ENCODE assay signal across 23 cellular contexts in genomic region chr4:168693750-168694470, GRCh38.
DNase-seq lines count a peak whose midpoint lies in the region; ATAC-seq and TF ChIP-seq lines count a peak whose summit lies in the region.
"Had no signal": no experiment of that assay in that cellular context is flagged by ENCODE, and none has a peak within 500 bp of the region (broad histone marks: within the 10 kb centered on the region; RNA-seq: fewer than 3 reads in every experiment).

No MANE protein-coding gene starts in this region.

- DNase-seq in GM23248: peak; percentile 58
- no peak for DNase-seq in WTC11 (ENCODE audit: low spot score)
- DNase-seq in fibroblast of peridontal ligament (ENCODE audit: extremely low read depth): peak; percentile 27
- DNase-seq in prostate gland (ENCODE audit: low spot score): no peak
- no peak for DNase-seq in globus pallidus (ENCODE audit: low spot score)
- no peak for DNase-seq in NCI-H2029 (lab: John Stamatoyannopoulos, UW)
- DNase-seq in occipital lobe (lab: John Stamatoyannopoulos, UW): no peak
- no peak for DNase-seq in stimulated activated CD4-positive, alpha-beta T cell treated with anti-CD3 and anti-CD28 coated beads, Interleukin-15, amount 100 ng/mL, for 24 hours
- DNase-seq: activated CD4-positive, alpha-beta T cell treated with anti-CD3 and anti-CD28 coated beads for 4 hours; activated naive CD4-positive, alpha-beta T cell; CD8-positive, alpha-beta T cell; cortex of kidney; DND-41; GOT3; hippocampal formation; kidney; MV-4-11; NCI-H2029 treated with DMSO at 0.1 percent for 48 hours; NCI-H510A treated with DMSO at 0.1 percent for 48 hours; nucleus accumbens; stimulated activated naive B cell treated with anti-CD40 and anti-IgM and Interleukin-4, amounts not matched to agents 10 μg/mL and 1 μg/mL and 100 μg/mL, for 72 hours; upper lobe of left lung had no signal

- H4K20me1 ChIP-seq in GM23248 (ENCODE audit: insufficient read depth): no peaks in the 10 kb centered on the region

- no peaks in the 10 kb centered on the region for H3K9me3 Mint-ChIP-seq in WTC11
- H3K9me3 Mint-ChIP-seq: CD8-positive, alpha-beta T cell; stimulated activated naive B cell treated with anti-CD40 and anti-IgM and Interleukin-4, amounts not matched to agents 10 μg/mL and 1 μg/mL and 100 μg/mL, for 72 hours had no signal

- H3K4me3 Mint-ChIP-seq in WTC11: no peak overlapping the region
- H3K4me3 Mint-ChIP-seq: CD8-positive, alpha-beta T cell; stimulated activated naive B cell treated with anti-CD40 and anti-IgM and Interleukin-4, amounts not matched to agents 10 μg/mL and 1 μg/mL and 100 μg/mL, for 72 hours had no signal

- no peak for TF ChIP-seq POLR2A in prostate gland (IDR thresholded peaks at IDR 0.05)

- H3K9me3 ChIP-seq in GM23248 (ENCODE audit: low read depth): no peaks in the 10 kb centered on the region
- no peaks in the 10 kb centered on the region for H3K9me3 ChIP-seq in prostate gland
- H3K9me3 ChIP-seq: upper lobe of left lung had no signal

- peak overlapping the region; percentile 15; the same call in 1 of the 2 replicates for H3K4me3 ChIP-seq in GM23248
- no peak overlapping the region for H3K4me3 ChIP-seq in prostate gland
- H3K4me3 ChIP-seq: SK-N-MC, upper lobe of left lung had no signal

- in situ Hi-C loops in GM23248 (cut with MboI): loop anchor here (25.0 kb wide), 1 partner anchor 507 kb away; no protein-coding TSS in a partner anchor

- 20 to 27% methylated on average over 8 of the region's 8 CpGs for WGBS in GM23248 (ENCODE audit: low coverage in 1 of 2, low lambda C conversion rate in 2 of 2, missing lambda C conversion rate in 2 of 2), 2 experiments
- 27% methylated on average over 8 of the region's 8 CpGs for WGBS in prostate gland

- no peak for TF ChIP-seq CTCF in WTC11 (IDR thresholded peaks at IDR 0.05)
- no peak for TF ChIP-seq CTCF in prostate gland (IDR thresholded peaks at IDR 0.05)

- POLR2A ChIA-PET in WTC11 (lab: Charles Lee): no interaction called here

- H3K4me2 ChIP-seq in GM23248 (ENCODE audit: unreplicated experiment): peak overlapping the region; percentile 19

- H3K36me3 Mint-ChIP-seq in WTC11: no peaks in the 10 kb centered on the region
- H3K36me3 Mint-ChIP-seq: CD8-positive, alpha-beta T cell; stimulated activated naive B cell treated with anti-CD40 and anti-IgM and Interleukin-4, amounts not matched to agents 10 μg/mL and 1 μg/mL and 100 μg/mL, for 72 hours had no signal

- H3K4me1 Mint-ChIP-seq in WTC11: peaks cover 40% of the 10 kb centered on the region
- H3K4me1 Mint-ChIP-seq: stimulated activated naive B cell treated with anti-CD40 and anti-IgM and Interleukin-4, amounts not matched to agents 10 μg/mL and 1 μg/mL and 100 μg/mL, for 72 hours had no signal

- peaks cover 23% of the 10 kb centered on the region for H3K4me1 ChIP-seq in GM23248 (ENCODE audit: insufficient read depth)
- no peaks in the 10 kb centered on the region for H3K4me1 ChIP-seq in prostate gland (replicated peaks)
- H3K4me1 ChIP-seq: upper lobe of left lung had no signal

- CTCF ChIA-PET in WTC11 (lab: Charles Lee): no interaction called here

- no peaks in the 10 kb centered on the region for H3K9me2 ChIP-seq in GM23248 (ENCODE audit: insufficient read depth)

- no peak overlapping the region for H3K9ac ChIP-seq in GM23248

- no peaks in the 10 kb centered on the region for H3K36me3 ChIP-seq in GM23248 (ENCODE audit: low read depth)
- no peaks in the 10 kb centered on the region for H3K36me3 ChIP-seq in prostate gland
- H3K36me3 ChIP-seq: upper lobe of left lung had no signal

- 0 out of 2 replicates have a peak overlapping the region, but pooled peaks have one; percentile 3 for H3K27ac ChIP-seq in GM23248
- peak overlapping the region; percentile 2 to 39 for H3K27ac ChIP-seq in prostate gland
- H3K27ac ChIP-seq: SK-N-MC, upper lobe of left lung had no signal

- H3F3A ChIP-seq in GM23248 (ENCODE audit: insufficient read depth): peaks cover 14% of the 10 kb centered on the region

- H3K79me2 ChIP-seq in GM23248 (ENCODE audit: insufficient read depth): no peaks in the 10 kb centered on the region

- H2AFZ ChIP-seq in GM23248: peak overlapping the region; percentile 6; the same call in 1 of the 2 replicates

- ATAC-seq in WTC11: peak; percentile 28; the same call in 1 of the 2 replicates
- ATAC-seq: CD8-positive, alpha-beta T cell; stimulated activated naive B cell treated with anti-CD40 and anti-IgM and Interleukin-4, amounts not matched to agents 10 μg/mL and 1 μg/mL and 100 μg/mL, for 72 hours had no signal

- intact Hi-C loops in prostate gland (cut with DNase I): loop anchor here (5.0 to 10.0 kb wide), 3 partner anchors 62 to 321 kb away; partner anchors contain the start of gene CBR4

- H3K27ac Mint-ChIP-seq in WTC11: no peak overlapping the region; the same call in 1 of the 2 replicates
- H3K27ac Mint-ChIP-seq: CD8-positive, alpha-beta T cell; stimulated activated naive B cell treated with anti-CD40 and anti-IgM and Interleukin-4, amounts not matched to agents 10 μg/mL and 1 μg/mL and 100 μg/mL, for 72 hours had no signal

- H3K27me3 ChIP-seq in GM23248 (replicated peaks; ENCODE audit: insufficient read depth) (no peaks in the 10 kb centered on the region), prostate gland (replicated peaks; ENCODE audit: insufficient read depth) (no peaks in the 10 kb centered on the region)
- H3K27me3 ChIP-seq: upper lobe of left lung had no signal

- no peaks in the 10 kb centered on the region for H3K27me3 Mint-ChIP-seq in WTC11 (ENCODE audit: low read depth)

TF ChIP-seq in WTC11, 78 proteins besides CTCF, POLR2A, EP300 and RAD21:
- no peak for TF ChIP-seq ZNF263 (CRISPR knock-in tag; IDR thresholded peaks at IDR 0.05; ENCODE audit: low read depth)
- TF ChIP-seq NFYB (CRISPR knock-in tag; conservative IDR thresholded peaks at IDR 0.05; ENCODE audit: low read depth): no peak
- TF ChIP-seq HMGXB4 (CRISPR knock-in tag; IDR thresholded peaks at IDR 0.05): no peak
- no peak for TF ChIP-seq GTF2I (CRISPR knock-in tag; conservative IDR thresholded peaks at IDR 0.05)
- TF ChIP-seq CREM (CRISPR knock-in tag; IDR thresholded peaks at IDR 0.05): no peak
- TF ChIP-seq ZNF671 (CRISPR knock-in tag; IDR thresholded peaks at IDR 0.05): no peak
TF ChIP-seq in WTC11: peak in this region for 0.

Comparison
In these comparisons a context has a peak if more than half of its experiments do, and no peak if none do; other contexts are left out.
1. DNase-seq: peak in GM23248 (single experiment) and fibroblast of peridontal ligament (single experiment); none in WTC11 (single experiment), prostate gland (single experiment), globus pallidus (single experiment), NCI-H2029 (single experiment), occipital lobe (single experiment) and stimulated activated CD4-positive, alpha-beta T cell treated with anti-CD3 and anti-CD28 coated beads, Interleukin-15, amount 100 ng/mL, for 24 hours (single experiment).